In the genomic region with DNA sequence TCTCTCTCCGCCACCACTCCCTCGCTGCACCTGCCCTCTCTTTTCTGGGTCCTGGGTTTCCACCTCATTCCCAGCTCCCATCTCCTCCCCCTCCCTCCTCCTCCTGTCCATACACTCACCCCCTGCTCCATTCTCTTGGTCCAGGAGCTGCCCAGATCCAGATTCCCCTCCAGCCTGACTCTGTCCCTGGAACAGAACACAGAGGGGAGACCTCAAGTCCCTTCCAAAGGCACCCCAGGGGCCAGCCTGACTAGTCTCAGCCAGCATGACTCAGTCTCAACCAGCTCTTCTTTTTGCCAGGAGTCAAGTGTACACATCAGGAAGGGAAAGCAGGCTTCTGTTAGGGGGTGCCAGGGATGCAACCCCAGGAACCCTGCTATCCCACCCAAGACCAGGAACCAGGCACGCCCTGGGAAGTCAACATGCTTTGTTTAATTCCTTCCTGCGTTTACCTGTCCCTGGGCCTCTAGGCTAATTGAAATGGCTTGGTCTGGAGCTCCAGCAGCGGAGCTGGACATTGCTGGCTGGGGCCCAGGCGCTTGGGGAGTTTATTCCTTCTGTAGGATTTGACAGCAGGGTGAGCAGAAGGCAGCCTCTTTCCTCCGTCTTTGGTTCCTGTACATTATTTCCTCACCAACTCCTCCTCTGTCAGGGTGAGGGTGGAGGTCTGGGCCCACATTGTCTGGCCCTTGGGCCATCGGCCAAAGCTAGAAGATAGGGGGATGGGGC, we compare ENCODE assay signal across 23 cellular contexts. TPM values are rescaled to one million over a fixed set of nuclear protein-coding genes. Genes with fewer than 3 reads are reported as not detected.
"Had no signal": no experiment of that assay in that cellular context is flagged by ENCODE, and none has a peak within 500 bp of the region (broad histone marks: within the 10 kb centered on the region; RNA-seq: fewer than 3 reads in every experiment).

No MANE protein-coding gene starts in this region.

- H3K4me1 ChIP-seq: gastrocnemius medialis, heart left ventricle, right atrium auricular region, tibial artery had no signal

- ATAC-seq: gastrocnemius medialis, WTC11 had no signal

- H3K36me3 ChIP-seq: gastrocnemius medialis, heart left ventricle, right atrium auricular region, tibial artery had no signal

- DNase-seq: activated CD4-positive, alpha-beta memory T cell treated with anti-CD3 and anti-CD28 coated beads, Interleukin-2, amount 10 ng/mL, durations not matched to agents 7 days and 5 days; activated CD4-positive, alpha-beta T cell treated with anti-CD3 and anti-CD28 coated beads for 4 hours; activated naive CD4-positive, alpha-beta T cell treated with anti-CD3 and anti-CD28 coated beads, Interleukin-2, amount 50 U/mL, for 16 hours; activated T-cell treated with anti-CD3 and anti-CD28 coated beads, Interleukin-2, amount 50 U/mL, for 24 hours; central memory CD4-positive, alpha-beta T cell; effector memory CD4-positive, alpha-beta T cell; gastrocnemius medialis; heart left ventricle; mammary epithelial cell; naive B cell; nucleus accumbens; small intestine; stimulated activated CD4-positive, alpha-beta T cell treated with anti-CD3 and anti-CD28 coated beads, Interleukin-4, amount 100 ng/mL, for 24 hours; stimulated activated naive CD4-positive, alpha-beta T cell; tibial artery had no signal

- H3K4me1 Mint-ChIP-seq: activated CD4-positive, alpha-beta memory T cell treated with anti-CD3 and anti-CD28 coated beads, Interleukin-2, amount 10 ng/mL, durations not matched to agents 7 days and 5 days had no signal

- H3K27ac ChIP-seq: epithelial cell of prostate, gastrocnemius medialis, heart left ventricle, right atrium auricular region, tibial artery had no signal

- H3K36me3 Mint-ChIP-seq: naive B cell, WTC11 had no signal

- FAIRE-seq: small intestine, TTC549, urothelium cell line had no signal

- H3K4me3 ChIP-seq: gastrocnemius medialis, heart left ventricle, right atrium auricular region, tibial artery had no signal

- H3K9me3 Mint-ChIP-seq: activated CD4-positive, alpha-beta memory T cell treated with anti-CD3 and anti-CD28 coated beads, Interleukin-2, amount 10 ng/mL, durations not matched to agents 7 days and 5 days; activated T-cell treated with anti-CD3 and anti-CD28 coated beads, Interleukin-2, amount 50 U/mL, for 24 hours; dendritic cell treated with granulocyte-macrophage colony-stimulating factor and Interleukin-4, amounts not matched to agents 40 ng/mL and 50 ng/mL, for 4 days; naive B cell; WTC11 had no signal

- H3K4me3 Mint-ChIP-seq: activated CD4-positive, alpha-beta memory T cell treated with anti-CD3 and anti-CD28 coated beads, Interleukin-2, amount 10 ng/mL, durations not matched to agents 7 days and 5 days; activated T-cell treated with anti-CD3 and anti-CD28 coated beads, Interleukin-2, amount 50 U/mL, for 24 hours; dendritic cell treated with granulocyte-macrophage colony-stimulating factor and Interleukin-4, amounts not matched to agents 40 ng/mL and 50 ng/mL, for 4 days; naive B cell; WTC11 had no signal

- H3K27ac Mint-ChIP-seq: activated CD4-positive, alpha-beta memory T cell treated with anti-CD3 and anti-CD28 coated beads, Interleukin-2, amount 10 ng/mL, durations not matched to agents 7 days and 5 days; activated T-cell treated with anti-CD3 and anti-CD28 coated beads, Interleukin-2, amount 50 U/mL, for 24 hours; dendritic cell treated with granulocyte-macrophage colony-stimulating factor and Interleukin-4, amounts not matched to agents 40 ng/mL and 50 ng/mL, for 4 days; WTC11 had no signal

- H3K27me3 ChIP-seq: gastrocnemius medialis, heart left ventricle, right atrium auricular region had no signal

- H3K9me3 ChIP-seq: gastrocnemius medialis, heart left ventricle, right atrium auricular region, tibial artery had no signal

- H3K27me3 Mint-ChIP-seq: activated T-cell treated with anti-CD3 and anti-CD28 coated beads, Interleukin-2, amount 50 U/mL, for 24 hours; dendritic cell treated with granulocyte-macrophage colony-stimulating factor and Interleukin-4, amounts not matched to agents 40 ng/mL and 50 ng/mL, for 4 days; naive B cell had no signal

RNA-seq across cellular contexts. Expression of gene ADGRF3, which starts 29.0 kb away (rescaled TPM):
- total RNA-seq: gastrocnemius medialis, posterior vena cava, right atrium auricular region, subcutaneous adipose tissue had no signal
